ENCODE assay signal across 8 cellular contexts in the genomic region with DNA sequence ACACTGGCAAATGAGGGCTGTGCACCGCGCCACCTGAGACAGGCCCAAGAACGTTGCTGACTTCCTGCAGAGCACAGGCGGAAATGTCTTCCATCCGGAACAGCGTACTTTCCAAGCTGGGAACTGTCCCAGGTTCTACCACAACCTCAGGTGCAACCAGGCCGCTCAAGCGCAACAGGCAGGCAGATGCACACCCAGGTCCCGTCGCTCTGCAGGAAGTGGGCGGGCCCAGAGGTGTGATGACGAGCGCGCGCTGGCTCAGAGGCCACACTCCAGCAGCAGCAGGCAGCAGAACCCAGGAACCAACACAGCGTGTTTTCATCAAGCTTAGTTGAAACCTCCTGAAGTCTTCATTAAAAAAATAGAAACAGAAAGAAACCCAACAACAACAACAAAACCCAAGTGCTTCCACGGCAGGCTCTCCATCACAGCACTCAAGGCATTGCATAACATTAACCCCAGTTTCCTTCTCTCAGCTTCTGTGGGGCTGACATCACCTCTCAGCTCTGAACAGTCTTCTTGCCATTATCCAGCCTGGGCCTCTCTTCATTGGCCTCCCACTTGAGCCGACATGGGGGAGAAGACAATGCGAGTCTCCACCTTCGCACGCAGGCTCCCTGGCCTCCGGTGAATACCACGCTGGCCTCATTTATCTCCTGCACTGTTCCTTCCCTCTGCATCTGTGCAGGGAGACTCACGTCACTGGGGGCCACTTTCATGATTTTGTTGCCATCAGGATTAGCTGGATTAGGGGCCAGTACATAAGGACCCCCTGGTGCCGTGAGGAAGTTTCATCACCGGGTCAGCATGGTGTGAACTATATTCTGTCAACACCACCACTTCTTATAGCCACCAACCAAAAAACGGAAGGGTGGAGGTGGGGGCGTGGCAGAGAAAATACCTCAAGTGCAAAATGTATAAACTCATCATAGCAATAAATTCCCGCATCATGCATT. TPM values are rescaled to one million over a fixed set of nuclear protein-coding genes. Genes with fewer than 3 reads are reported as not detected.
DNase-seq lines count a peak whose midpoint lies in the region; ATAC-seq and TF ChIP-seq lines count a peak whose summit lies in the region.

No MANE protein-coding gene starts in this region.

- no peaks in the 10 kb centered on the region for H3K9me3 ChIP-seq in OCI-LY1 (ENCODE audit: low read length)

- peaks cover 83% of the 10 kb centered on the region for H3K4me1 ChIP-seq in OCI-LY1 (ENCODE audit: insufficient read depth, low read length, severe bottlenecking)

- H3K9ac ChIP-seq in OCI-LY1 (ENCODE audit: low read length) = peak overlapping the region; percentile 70

- H3K4me2 ChIP-seq in OCI-LY1 (ENCODE audit: low read length) = peak overlapping the region; percentile 87

- H3K36me3 Mint-ChIP-seq in CD14-positive monocyte = no peaks in the 10 kb centered on the region
- no peaks in the 10 kb centered on the region for H3K36me3 Mint-ChIP-seq in activated T-helper 2 cell treated with anti-CD3 and anti-CD28 coated beads, Interferon-gamma antibody, Interleukin-2, Interleukin-4, amounts not matched to agents 10 μg/mL and 5 μg/mL and 100 μg/mL, durations not matched to agents 14 hours and 24 hours and 36 hours (ENCODE audit: low read depth)

- intact Hi-C loops in CD14-positive monocyte (cut with micrococcal nuclease) (no loop called here), left colon (cut with DNase I, micrococcal nuclease) (no loop called here)
- intact Hi-C loops in activated T-helper 2 cell treated with anti-CD3 and anti-CD28 coated beads, Interferon-gamma antibody, Interleukin-2, Interleukin-4, amounts not matched to agents 10 μg/mL and 5 μg/mL and 100 μg/mL, durations not matched to agents 14 hours and 24 hours and 36 hours (cut with micrococcal nuclease) = loop anchor here (1.0 kb wide), 1 partner anchor 12 kb away; no protein-coding TSS in a partner anchor

- TF ChIP-seq CTCF in CD14-positive monocyte (IDR thresholded peaks at IDR 0.05) (no peak), OCI-LY1 (IDR thresholded peaks at IDR 0.05; ENCODE audit: low read length) (no peak)

- peak; percentile 95 for ATAC-seq in GM19395 (IDR thresholded peaks at IDR 0.05; ENCODE audit: unreplicated experiment)
- peak; percentile 70 for ATAC-seq in HG03457 (IDR thresholded peaks at IDR 0.05; ENCODE audit: unreplicated experiment)
- peak; percentile 98 for ATAC-seq in left colon

- H3K27ac Mint-ChIP-seq in CD14-positive monocyte = peak overlapping the region in 1 of 7 donors; percentile 48
- peak overlapping the region; percentile 71 for H3K27ac Mint-ChIP-seq in activated T-helper 2 cell treated with anti-CD3 and anti-CD28 coated beads, Interferon-gamma antibody, Interleukin-2, Interleukin-4, amounts not matched to agents 10 μg/mL and 5 μg/mL and 100 μg/mL, durations not matched to agents 14 hours and 24 hours and 36 hours

- H3K4me3 ChIP-seq in OCI-LY1 (ENCODE audit: low read depth, low read length, poor library complexity, severe bottlenecking) = peak overlapping the region; percentile 58

- peaks cover 0 to 2% (median 0%) of the 10 kb centered on the region in 7 donors for H3K9me3 Mint-ChIP-seq in CD14-positive monocyte
- no peaks in the 10 kb centered on the region for H3K9me3 Mint-ChIP-seq in activated T-helper 2 cell treated with anti-CD3 and anti-CD28 coated beads, Interferon-gamma antibody, Interleukin-2, Interleukin-4, amounts not matched to agents 10 μg/mL and 5 μg/mL and 100 μg/mL, durations not matched to agents 14 hours and 24 hours and 36 hours

- H3F3A ChIP-seq in OCI-LY1 (ENCODE audit: insufficient read depth, low read length) = peaks cover 13% of the 10 kb centered on the region; the same call in 1 of the 2 replicates

- peaks cover 7% of the 10 kb centered on the region for H3K4me1 Mint-ChIP-seq in CD14-positive monocyte
- peaks cover 30% of the 10 kb centered on the region for H3K4me1 Mint-ChIP-seq in activated T-helper 2 cell treated with anti-CD3 and anti-CD28 coated beads, Interferon-gamma antibody, Interleukin-2, Interleukin-4, amounts not matched to agents 10 μg/mL and 5 μg/mL and 100 μg/mL, durations not matched to agents 14 hours and 24 hours and 36 hours (ENCODE audit: low read depth)

- H4K20me1 ChIP-seq in OCI-LY1 (ENCODE audit: insufficient read depth, low read length) = no peaks in the 10 kb centered on the region

- H3K79me2 ChIP-seq in OCI-LY1 (ENCODE audit: insufficient read depth, low read length) = peaks cover 59% of the 10 kb centered on the region

- H3K36me3 ChIP-seq in OCI-LY1 (ENCODE audit: insufficient read depth, low read length) = peaks cover 9% of the 10 kb centered on the region; the same call in 1 of the 2 replicates

- H3K27ac ChIP-seq in OCI-LY1 (ENCODE audit: low read depth, low read length, poor library complexity, severe bottlenecking) = peak overlapping the region; percentile 97

- H3K27me3 Mint-ChIP-seq in CD14-positive monocyte (ENCODE audit: low read depth in 3 of 3) = peaks cover 26 to 69% (median 44%) of the 10 kb centered on the region in 3 donors
- H3K27me3 Mint-ChIP-seq in activated T-helper 2 cell treated with anti-CD3 and anti-CD28 coated beads, Interferon-gamma antibody, Interleukin-2, Interleukin-4, amounts not matched to agents 10 μg/mL and 5 μg/mL and 100 μg/mL, durations not matched to agents 14 hours and 24 hours and 36 hours (ENCODE audit: low read depth) = peaks cover 24% of the 10 kb centered on the region

- peak overlapping the region; percentile 42 to 58 for H3K4me3 Mint-ChIP-seq in CD14-positive monocyte
- H3K4me3 Mint-ChIP-seq in activated T-helper 2 cell treated with anti-CD3 and anti-CD28 coated beads, Interferon-gamma antibody, Interleukin-2, Interleukin-4, amounts not matched to agents 10 μg/mL and 5 μg/mL and 100 μg/mL, durations not matched to agents 14 hours and 24 hours and 36 hours (ENCODE audit: low read depth) = peak overlapping the region; percentile 58

- no peak overlapping the region for H2AFZ ChIP-seq in OCI-LY1 (ENCODE audit: low read length)

- DNase-seq in CD14-positive monocyte (ENCODE audit: low spot score) (no peak), left colon (peak; percentile 77 to 82), mesenteric fat pad (ENCODE audit: low spot score) (no peak)
- DNase-seq in activated T-helper 2 cell treated with anti-CD3 and anti-CD28 coated beads, Interferon-gamma antibody, Interleukin-2, Interleukin-4, amounts not matched to agents 10 μg/mL and 5 μg/mL and 100 μg/mL, durations not matched to agents 14 hours and 24 hours and 36 hours (ENCODE audit: low spot score) = peak; percentile 79
- DNase-seq in stimulated activated CD8-positive, alpha-beta memory T cell treated with anti-CD3 and anti-CD28 coated beads, Interleukin-7, amount 100 ng/mL, for 4 hours (ENCODE audit: low read depth in 2 of 2) = peak; percentile 72 to 81

- no peaks in the 10 kb centered on the region for H3K27me3 ChIP-seq in OCI-LY1 (ENCODE audit: insufficient read depth, low read length)

- H3K9me2 ChIP-seq in OCI-LY1 (ENCODE audit: low read depth, low read length) = no peaks in the 10 kb centered on the region

RNA-seq across cellular contexts. Expression of a gene that starts 22.1 kb away (rescaled TPM):
- polyA plus RNA-seq in CD14-positive monocyte = not detected
- total RNA-seq in activated T-helper 2 cell treated with anti-CD3 and anti-CD28 coated beads, Interferon-gamma antibody, Interleukin-2, Interleukin-4, amounts not matched to agents 10 μg/mL and 5 μg/mL and 100 μg/mL, durations not matched to agents 14 hours and 24 hours and 36 hours = 4.8 and 5.2 TPM in 2 replicates
- total RNA-seq in left colon (10 to 100 TPM; 18.6 to 35.4 TPM), mesenteric fat pad (12.5 TPM)

Comparison
In these comparisons a context has a peak if more than half of its experiments do, and no peak if none do; other contexts are left out.
1. DNase-seq: peak in activated T-helper 2 cell treated with anti-CD3 and anti-CD28 coated beads, Interferon-gamma antibody, Interleukin-2, Interleukin-4, amounts not matched to agents 10 μg/mL and 5 μg/mL and 100 μg/mL, durations not matched to agents 14 hours and 24 hours and 36 hours (single experiment), left colon (2 of 2) and stimulated activated CD8-positive, alpha-beta memory T cell treated with anti-CD3 and anti-CD28 coated beads, Interleukin-7, amount 100 ng/mL, for 4 hours (2 of 2); none in CD14-positive monocyte (single experiment) and mesenteric fat pad (single experiment).
2. Peak in every context shown above with its lines, with median percentiles within 50 percentile points of each other: ATAC-seq.